13 cellular contexts compared by ENCODE assay signal in the genomic region with DNA sequence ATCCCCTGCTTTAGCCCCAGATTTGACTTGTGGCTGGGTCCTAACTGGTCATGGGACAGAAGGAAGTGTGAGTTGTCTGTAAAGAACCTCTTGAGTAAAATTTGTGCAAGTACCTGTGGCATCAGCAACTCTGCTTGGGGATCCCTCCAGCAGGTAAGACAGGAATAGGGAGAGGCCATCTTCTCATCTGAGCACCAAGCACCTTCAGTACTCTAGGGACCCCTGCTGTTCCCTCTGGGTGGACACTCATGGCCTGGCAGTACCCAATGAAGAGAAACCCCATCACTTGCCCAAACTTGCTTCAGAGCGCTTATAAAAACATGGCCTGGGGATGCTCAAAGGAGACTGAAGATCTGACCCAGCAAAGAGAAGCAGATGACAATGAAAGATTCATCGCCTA.
DNase-seq lines count a peak whose midpoint lies in the region; ATAC-seq and TF ChIP-seq lines count a peak whose summit lies in the region.
"Had no signal": no experiment of that assay in that cellular context is flagged by ENCODE, and none has a peak within 500 bp of the region (broad histone marks: within the 10 kb centered on the region; RNA-seq: fewer than 3 reads in every experiment).

No MANE protein-coding gene starts in this region.

- H3K27me3 ChIP-seq in OCI-LY3 (ENCODE audit: low read depth, low read length) = peaks cover 11% of the 10 kb centered on the region; the same call in 1 of the 2 replicates
- H3K27me3 ChIP-seq in heart right ventricle = peaks cover 0 to 14% (median 0%) of the 10 kb centered on the region in 7 donors
- H3K27me3 ChIP-seq in gastroesophageal sphincter = no peaks in the 10 kb centered on the region
- H3K27me3 ChIP-seq: upper lobe of left lung had no signal

- WGBS in heart right ventricle, 2 donors = 95 to 98% methylated on average over 2 of the region's 2 CpGs
- 94 to 100% methylated on average over 1 to 2 of the region's 2 CpGs for WGBS in gastroesophageal sphincter (ENCODE audit: low coverage in 1 of 2), 2 donors

- CTCF ChIA-PET in activated naive CD4-positive, alpha-beta T cell treated with anti-CD3 and anti-CD28 coated beads for 36 hours (lab: Charles Lee) = no interaction called here

- no peaks in the 10 kb centered on the region for H3K4me1 ChIP-seq in OCI-LY3 (ENCODE audit: low read length)
- H3K4me1 ChIP-seq in heart right ventricle = no peaks in the 10 kb centered on the region
- H3K4me1 ChIP-seq in gastroesophageal sphincter = no peaks in the 10 kb centered on the region
- H3K4me1 ChIP-seq: upper lobe of left lung had no signal

- H3K9ac ChIP-seq in OCI-LY3 (ENCODE audit: low read length) = no peak overlapping the region

- no peaks in the 10 kb centered on the region for H3K4me1 Mint-ChIP-seq in activated naive CD4-positive, alpha-beta T cell treated with anti-CD3 and anti-CD28 coated beads for 36 hours (ENCODE audit: low read depth)
- H3K4me1 Mint-ChIP-seq in stimulated activated memory B cell treated with anti-CD40 and anti-IgM and Interleukin-4, amounts not matched to agents 10 μg/mL and 1 μg/mL and 100 μg/mL, for 72 hours = no peaks in the 10 kb centered on the region

- no peaks in the 10 kb centered on the region for H4K20me1 ChIP-seq in OCI-LY3 (ENCODE audit: insufficient read depth, low read length)

- H3K27ac ChIP-seq in OCI-LY3 (ENCODE audit: low read length) (no peak overlapping the region), heart right ventricle (no peak overlapping the region), gastroesophageal sphincter (no peak overlapping the region)
- H3K27ac ChIP-seq: upper lobe of left lung had no signal

- no peak overlapping the region for H3K4me3 Mint-ChIP-seq in activated naive CD4-positive, alpha-beta T cell treated with anti-CD3 and anti-CD28 coated beads for 36 hours
- H3K4me3 Mint-ChIP-seq in stimulated activated memory B cell treated with anti-CD40 and anti-IgM and Interleukin-4, amounts not matched to agents 10 μg/mL and 1 μg/mL and 100 μg/mL, for 72 hours = no peak overlapping the region

- H3K79me2 ChIP-seq in OCI-LY3 (ENCODE audit: low read length) = no peaks in the 10 kb centered on the region

- H3K9me3 ChIP-seq in OCI-LY3 (ENCODE audit: insufficient read depth, low read length) (no peaks in the 10 kb centered on the region), heart right ventricle (peaks cover 0 to 6% (median 0%) of the 10 kb centered on the region in 11 donors), gastroesophageal sphincter (no peaks in the 10 kb centered on the region)
- H3K9me3 ChIP-seq: upper lobe of left lung had no signal

- H3K27me3 Mint-ChIP-seq in activated naive CD4-positive, alpha-beta T cell treated with anti-CD3 and anti-CD28 coated beads for 36 hours (ENCODE audit: low read depth) = peaks cover 6% of the 10 kb centered on the region
- peaks cover 19% of the 10 kb centered on the region for H3K27me3 Mint-ChIP-seq in stimulated activated memory B cell treated with anti-CD40 and anti-IgM and Interleukin-4, amounts not matched to agents 10 μg/mL and 1 μg/mL and 100 μg/mL, for 72 hours

- no peak overlapping the region for H3K4me2 ChIP-seq in OCI-LY3 (ENCODE audit: low read length)
- H3K4me2 ChIP-seq: smooth muscle cell had no signal

- peak; percentile 28 for ATAC-seq in stimulated activated memory B cell treated with anti-CD40 and anti-IgM and Interleukin-4, amounts not matched to agents 10 μg/mL and 1 μg/mL and 100 μg/mL, for 72 hours
- ATAC-seq in heart right ventricle = no peak
- ATAC-seq in gastroesophageal sphincter = no peak

- no peaks in the 10 kb centered on the region for H3K9me3 Mint-ChIP-seq in activated naive CD4-positive, alpha-beta T cell treated with anti-CD3 and anti-CD28 coated beads for 36 hours
- H3K9me3 Mint-ChIP-seq in stimulated activated memory B cell treated with anti-CD40 and anti-IgM and Interleukin-4, amounts not matched to agents 10 μg/mL and 1 μg/mL and 100 μg/mL, for 72 hours = no peaks in the 10 kb centered on the region

- no peak overlapping the region for H3K27ac Mint-ChIP-seq in activated naive CD4-positive, alpha-beta T cell treated with anti-CD3 and anti-CD28 coated beads for 36 hours
- no peak overlapping the region for H3K27ac Mint-ChIP-seq in stimulated activated memory B cell treated with anti-CD40 and anti-IgM and Interleukin-4, amounts not matched to agents 10 μg/mL and 1 μg/mL and 100 μg/mL, for 72 hours

- TF ChIP-seq EP300 in gastroesophageal sphincter (IDR thresholded peaks at IDR 0.05) = no peak

- no peak for TF ChIP-seq POLR2A in gastroesophageal sphincter (IDR thresholded peaks at IDR 0.05)

- DNase-seq in activated naive CD4-positive, alpha-beta T cell treated with anti-CD3 and anti-CD28 coated beads for 36 hours = peak; percentile 6
- DNase-seq in activated naive CD4-positive, alpha-beta T cell (lab: John Stamatoyannopoulos, UW) = no peak
- DNase-seq in epithelial cell of proximal tubule (ENCODE audit: low read depth) (no peak), NCI-H1694 (lab: John Stamatoyannopoulos, UW) (no peak), heart right ventricle (no peak)
- DNase-seq: activated CD8-positive, alpha-beta memory T cell treated with anti-CD3 and anti-CD28 coated beads, Interleukin-2, amount 50 U/mL, for 4 hours; amniotic stem cell; NCI-H1930; upper lobe of left lung had no signal

- intact Hi-C loops in activated naive CD4-positive, alpha-beta T cell treated with anti-CD3 and anti-CD28 coated beads for 36 hours (cut with micrococcal nuclease) = no loop called here
- intact Hi-C loops in heart right ventricle (cut with DNase I) = no loop called here

- H3K4me3 ChIP-seq in OCI-LY3 (ENCODE audit: low read length) = no peak overlapping the region
- no peak overlapping the region for H3K4me3 ChIP-seq in epithelial cell of proximal tubule (ENCODE audit: low read depth, low read length)
- no peak overlapping the region for H3K4me3 ChIP-seq in heart right ventricle
- H3K4me3 ChIP-seq in gastroesophageal sphincter = no peak overlapping the region
- H3K4me3 ChIP-seq: smooth muscle cell, upper lobe of left lung had no signal

- H3K36me3 ChIP-seq in OCI-LY3 (replicated peaks; ENCODE audit: low read depth, low read length) (no peaks in the 10 kb centered on the region), heart right ventricle (no peaks in the 10 kb centered on the region), gastroesophageal sphincter (no peaks in the 10 kb centered on the region)
- H3K36me3 ChIP-seq: upper lobe of left lung had no signal

- H2AFZ ChIP-seq in OCI-LY3 (ENCODE audit: low read depth, low read length) = no peak overlapping the region

- no peaks in the 10 kb centered on the region for H3K36me3 Mint-ChIP-seq in activated naive CD4-positive, alpha-beta T cell treated with anti-CD3 and anti-CD28 coated beads for 36 hours (ENCODE audit: low read depth)
- H3K36me3 Mint-ChIP-seq in stimulated activated memory B cell treated with anti-CD40 and anti-IgM and Interleukin-4, amounts not matched to agents 10 μg/mL and 1 μg/mL and 100 μg/mL, for 72 hours = no peaks in the 10 kb centered on the region

- TF ChIP-seq CTCF in OCI-LY3 (IDR thresholded peaks at IDR 0.05; ENCODE audit: low read depth, low read length) = peak; percentile 43
- TF ChIP-seq CTCF in epithelial cell of proximal tubule (conservative IDR thresholded peaks at IDR 0.05; ENCODE audit: low read depth, low read length) = peak; percentile 63
- no peak for TF ChIP-seq CTCF in heart right ventricle (IDR thresholded peaks at IDR 0.05)
- no peak for TF ChIP-seq CTCF in gastroesophageal sphincter (IDR thresholded peaks at IDR 0.05)

Comparison
In these comparisons a context has a peak if more than half of its experiments do, and no peak if none do; other contexts are left out.
1. CTCF ChIP-seq: peak in OCI-LY3 (single experiment) and epithelial cell of proximal tubule (single experiment); none in heart right ventricle (0 of 9) and gastroesophageal sphincter (0 of 4).